In genomic region chr1:207565546-207566468, GRCh38 we compare ENCODE assay signal across 10 cellular contexts.
A peak's percentile ranks its signal among the peaks of the same experiment; 100 is the strongest.
DNase-seq lines count a peak whose midpoint lies in the region; ATAC-seq, FAIRE-seq and TF ChIP-seq lines count a peak whose summit lies in the region.
"Had no signal": no experiment of that assay in that cellular context is flagged by ENCODE, and none has a peak within 500 bp of the region (broad histone marks: within the 10 kb centered on the region; RNA-seq: fewer than 3 reads in every experiment).

No MANE protein-coding gene starts in this region.

- H3K27ac ChIP-seq in HEK293 (ENCODE audit: extremely low read depth, low read depth, low read length) (no peak overlapping the region), lower lobe of right lung (no peak overlapping the region)

- H3K4me3 Mint-ChIP-seq in activated T-helper 17 cell treated with anti-CD3 and anti-CD28 coated beads, Interleukin-2, amount 50 U/mL, for 72 hours = no peak overlapping the region
- H3K4me3 Mint-ChIP-seq in T-helper 17 cell = no peak overlapping the region
- H3K4me3 Mint-ChIP-seq: memory B cell; stimulated activated naive CD8-positive, alpha-beta T cell treated with anti-CD3 and anti-CD28 coated beads, Interleukin-15, Interleukin-2, amounts not matched to agents 100 ng/mL and 50 ng/mL, for 24 hours had no signal

- DNase-seq in D721Med (ENCODE audit: insufficient read length, low spot score) (no peak), lower lobe of right lung (no peak), cerebellum (ENCODE audit: low spot score) (no peak), T-helper 17 cell (no peak)
- no peak for DNase-seq in stimulated activated naive CD4-positive, alpha-beta T cell treated with Interleukin-2 at 50 U/mL for 16 hours (lab: John Stamatoyannopoulos, UW)

- CTCF ChIA-PET in HEK293 (lab: Yijun Ruan, JAX) = interaction anchor here (0.6 to 2.8 kb wide), 14 partner anchors 12 to 941 kb away, joined by 3 to 11 read pairs (median 3); no protein-coding TSS in a partner anchor

- no peaks in the 10 kb centered on the region for H3K4me1 Mint-ChIP-seq in activated T-helper 17 cell treated with anti-CD3 and anti-CD28 coated beads, Interleukin-2, amount 50 U/mL, for 72 hours
- peaks cover 3% of the 10 kb centered on the region for H3K4me1 Mint-ChIP-seq in T-helper 17 cell
- H3K4me1 Mint-ChIP-seq: memory B cell had no signal

- H3K36me3 ChIP-seq in HEK293 (ENCODE audit: control insufficient read depth in 2 of 2, insufficient read depth in 1 of 2, low read length in 2 of 2) (no peaks in the 10 kb centered on the region), lower lobe of right lung (no peaks in the 10 kb centered on the region)

- intact Hi-C loops in lower lobe of right lung (cut with DNase I) = no loop called here

- TF ChIP-seq CTCF in D721Med (IDR thresholded peaks at IDR 0.05; ENCODE audit: insufficient read depth, missing control alignments) (peak; percentile 40), HEK293 (tag by site-specific recombination; IDR thresholded peaks at IDR 0.05) (no peak), lower lobe of right lung (IDR thresholded peaks at IDR 0.05) (peak; percentile 45)

- peaks cover 8% of the 10 kb centered on the region for H3K27me3 Mint-ChIP-seq in activated T-helper 17 cell treated with anti-CD3 and anti-CD28 coated beads, Interleukin-2, amount 50 U/mL, for 72 hours
- H3K27me3 Mint-ChIP-seq in T-helper 17 cell = peaks cover 7% of the 10 kb centered on the region
- H3K27me3 Mint-ChIP-seq: memory B cell had no signal

- H3K27me3 ChIP-seq in lower lobe of right lung (ENCODE audit: low read depth) = no peaks in the 10 kb centered on the region

- H3K9me3 ChIP-seq in HEK293 (ENCODE audit: control insufficient read depth, insufficient read depth, low read depth, low read length) (no peaks in the 10 kb centered on the region), lower lobe of right lung (no peaks in the 10 kb centered on the region), T-helper 17 cell (ENCODE audit: control insufficient read depth, low read length, poor library complexity, severe bottlenecking) (no peaks in the 10 kb centered on the region)

- H3K9me3 Mint-ChIP-seq in activated T-helper 17 cell treated with anti-CD3 and anti-CD28 coated beads, Interleukin-2, amount 50 U/mL, for 72 hours = no peaks in the 10 kb centered on the region
- H3K9me3 Mint-ChIP-seq: memory B cell; stimulated activated naive CD8-positive, alpha-beta T cell treated with anti-CD3 and anti-CD28 coated beads, Interleukin-15, Interleukin-2, amounts not matched to agents 100 ng/mL and 50 ng/mL, for 24 hours had no signal

- ATAC-seq in activated T-helper 17 cell treated with anti-CD3 and anti-CD28 coated beads, Interleukin-2, amount 50 U/mL, for 72 hours (replicated peaks) = peak; percentile 39
- ATAC-seq in lower lobe of right lung (peak; percentile 38 to 71), T-helper 17 cell (no peak), GM21723 (IDR thresholded peaks at IDR 0.05; ENCODE audit: unreplicated experiment) (no peak)

- POLR2A ChIA-PET in HEK293 (lab: Yijun Ruan, JAX) = no interaction called here

- no peak overlapping the region for H3K27ac Mint-ChIP-seq in activated T-helper 17 cell treated with anti-CD3 and anti-CD28 coated beads, Interleukin-2, amount 50 U/mL, for 72 hours
- no peak overlapping the region for H3K27ac Mint-ChIP-seq in T-helper 17 cell
- H3K27ac Mint-ChIP-seq: memory B cell; stimulated activated naive CD8-positive, alpha-beta T cell treated with anti-CD3 and anti-CD28 coated beads, Interleukin-15, Interleukin-2, amounts not matched to agents 100 ng/mL and 50 ng/mL, for 24 hours had no signal

- H3K4me1 ChIP-seq in HEK293 (ENCODE audit: control insufficient read depth, insufficient read depth, low read length) = no peaks in the 10 kb centered on the region
- H3K4me1 ChIP-seq in lower lobe of right lung = no peaks in the 10 kb centered on the region

- peaks cover 6% of the 10 kb centered on the region for H3K36me3 Mint-ChIP-seq in activated T-helper 17 cell treated with anti-CD3 and anti-CD28 coated beads, Interleukin-2, amount 50 U/mL, for 72 hours (ENCODE audit: low read depth)
- peaks cover 4% of the 10 kb centered on the region for H3K36me3 Mint-ChIP-seq in T-helper 17 cell (ENCODE audit: low read depth)

- H3K4me3 ChIP-seq in HEK293 (ENCODE audit: low read depth, low read length) (no peak overlapping the region), lower lobe of right lung (no peak overlapping the region)

- no peak for FAIRE-seq in D721Med (lab: Jason Lieb, UNC)

TF ChIP-seq in HEK293, 187 proteins besides CTCF, POLR2A, EP300 and RAD21:
- TF ChIP-seq ZNF701 (tag by site-specific recombination; IDR thresholded peaks at IDR 0.05) (no peak), ZNF654 (tag by site-specific recombination; IDR thresholded peaks at IDR 0.05; ENCODE audit: low read depth) (peak; percentile 26)

Comparison
In these comparisons a context has a peak if more than half of its experiments do, and no peak if none do; other contexts are left out.
1. ATAC-seq: peak in activated T-helper 17 cell treated with anti-CD3 and anti-CD28 coated beads, Interleukin-2, amount 50 U/mL, for 72 hours (single experiment) and lower lobe of right lung (2 of 2); none in T-helper 17 cell (single experiment) and GM21723 (single experiment).